In genomic region chr10:70934701-70935100, GRCh38 we compare ENCODE assay signal across 26 cellular contexts.
"Had no signal": no experiment of that assay in that cellular context is flagged by ENCODE, and none has a peak within 500 bp of the region (broad histone marks: within the 10 kb centered on the region; RNA-seq: fewer than 3 reads in every experiment).

No MANE protein-coding gene starts in this region.

- FAIRE-seq: keratinocyte had no signal

- H3K4me3 ChIP-seq: left lung, lower lobe of right lung, ovary, right atrium auricular region, right lobe of liver, smooth muscle cell, stomach, testis, thyroid gland, transverse colon, upper lobe of left lung, vagina had no signal

- ATAC-seq: left colon; left lung; lower lobe of right lung; natural killer cell; right lobe of liver; stimulated activated naive B cell treated with anti-CD40 and anti-IgM and Interleukin-4, amounts not matched to agents 10 μg/mL and 1 μg/mL and 100 μg/mL, for 72 hours; stimulated activated naive CD8-positive, alpha-beta T cell treated with anti-CD3 and anti-CD28 coated beads, Interleukin-15, Interleukin-2, amounts not matched to agents 100 U/mL and 50 U/mL, for 24 hours had no signal

- H3K36me3 ChIP-seq: left lung, lower lobe of right lung, ovary, right atrium auricular region, right lobe of liver, stomach, thyroid gland, transverse colon, upper lobe of left lung, vagina had no signal

- H3K27me3 ChIP-seq: ovary, right atrium auricular region, right lobe of liver, testis, thyroid gland, upper lobe of left lung, vagina had no signal

- H3K4me1 ChIP-seq: left lung, lower lobe of right lung, right lobe of liver, stomach, thyroid gland, transverse colon, upper lobe of left lung, vagina had no signal

- H3K4me2 ChIP-seq: smooth muscle cell had no signal

- H3K27ac ChIP-seq: left lung, lower lobe of right lung, ovary, right atrium auricular region, right lobe of liver, stomach, testis, thyroid gland, transverse colon, upper lobe of left lung, vagina had no signal

- DNase-seq: hippocampal formation; kidney glomerular epithelial cell; left colon; lower lobe of right lung; mammary epithelial cell; mesendoderm; naive B cell; natural killer cell; nephron progenitor cell; occipital lobe; ovary; right lobe of liver; stimulated activated CD4-positive, alpha-beta T cell treated with anti-CD3 and anti-CD28 coated beads, Interleukin-1b, Interleukin-23, amount 100 ng/mL, for 48 hours; stimulated activated CD4-positive, alpha-beta T cell treated with anti-CD3 and anti-CD28 coated beads, Interleukin-4, amount 100 ng/mL, for 1 hour; stimulated activated naive B cell treated with anti-CD40 and anti-IgM and Interleukin-4, amounts not matched to agents 10 μg/mL and 1 μg/mL and 100 μg/mL, for 72 hours; stimulated activated naive CD8-positive, alpha-beta T cell treated with anti-CD3 and anti-CD28 coated beads, Interleukin-15, Interleukin-2, amounts not matched to agents 100 U/mL and 50 U/mL, for 24 hours; stomach; testis; thyroid gland; transverse colon; upper lobe of left lung had no signal

- H3K9me3 ChIP-seq: left lung, lower lobe of right lung, ovary, right atrium auricular region, right lobe of liver, stomach, testis, thyroid gland, transverse colon, upper lobe of left lung, vagina had no signal
